Comparison of ENCODE assay signal across 1 cellular context in the genomic region with DNA sequence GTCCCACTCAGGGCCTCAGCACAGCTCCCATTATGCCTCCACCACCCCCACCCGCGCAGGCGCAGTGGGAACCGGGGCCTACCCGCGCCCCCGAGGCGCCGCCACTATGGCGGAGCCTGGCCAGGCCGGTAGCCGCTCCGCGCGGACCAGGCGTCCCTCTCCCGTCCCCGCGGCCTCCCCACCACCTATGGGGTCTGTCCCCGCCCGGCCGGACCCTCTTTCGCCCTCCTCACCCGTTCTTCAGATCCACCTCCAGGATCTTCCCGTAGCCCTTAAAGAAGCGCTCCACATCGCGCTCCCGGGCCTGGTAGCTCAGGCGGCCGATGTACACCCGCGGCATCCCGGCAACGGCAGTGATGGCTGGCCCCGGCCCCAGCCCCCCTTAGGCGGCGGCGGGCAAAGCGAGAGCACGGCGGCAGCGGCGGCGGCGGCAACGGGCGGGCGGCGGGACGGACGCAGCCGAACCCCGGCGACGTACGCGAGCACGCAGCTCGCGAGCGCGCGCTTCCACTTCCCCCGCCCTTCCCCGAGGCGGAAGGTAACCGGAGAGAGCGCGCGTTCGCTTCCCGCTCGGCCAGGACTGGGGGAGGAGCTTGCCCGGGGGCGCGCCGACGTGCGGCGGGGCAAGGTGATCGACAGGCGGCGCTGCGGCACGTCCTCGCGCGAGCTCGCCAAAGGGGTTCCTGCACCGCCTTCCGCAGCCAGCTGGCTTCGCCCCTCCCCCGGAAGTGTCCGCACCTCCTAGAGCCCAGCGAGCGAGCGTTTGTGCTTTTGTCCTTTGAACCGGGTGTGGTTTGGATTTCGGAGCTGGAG.
TF ChIP-seq lines count a peak whose summit lies in the region.

A gene (minus strand): TSS at position 488 of the 813 bp plus-strand sequence. CDS start 148 bp downstream, at position 340.

TF ChIP-seq in HepG2, 621 proteins besides CTCF, POLR2A, EP300 and RAD21 (continued from another document and continues in another):
- TF ChIP-seq, protein P1, sequence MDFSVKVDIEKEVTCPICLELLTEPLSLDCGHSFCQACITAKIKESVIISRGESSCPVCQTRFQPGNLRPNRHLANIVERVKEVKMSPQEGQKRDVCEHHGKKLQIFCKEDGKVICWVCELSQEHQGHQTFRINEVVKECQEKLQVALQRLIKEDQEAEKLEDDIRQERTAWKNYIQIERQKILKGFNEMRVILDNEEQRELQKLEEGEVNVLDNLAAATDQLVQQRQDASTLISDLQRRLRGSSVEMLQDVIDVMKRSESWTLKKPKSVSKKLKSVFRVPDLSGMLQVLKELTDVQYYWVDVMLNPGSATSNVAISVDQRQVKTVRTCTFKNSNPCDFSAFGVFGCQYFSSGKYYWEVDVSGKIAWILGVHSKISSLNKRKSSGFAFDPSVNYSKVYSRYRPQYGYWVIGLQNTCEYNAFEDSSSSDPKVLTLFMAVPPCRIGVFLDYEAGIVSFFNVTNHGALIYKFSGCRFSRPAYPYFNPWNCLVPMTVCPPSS (IDR thresholded peaks at IDR 0.05): no peak
- TF ChIP-seq EHMT2 (IDR thresholded peaks at IDR 0.05; ENCODE audit: borderline replicate concordance, low read depth, low read length) (no peak), ZKSCAN8 (CRISPR knock-in tag; IDR thresholded peaks at IDR 0.05; ENCODE audit: borderline replicate concordance) (peak; percentile 48; the same call in 1 of the 2 replicates), XRCC5 (optimal IDR thresholded peaks at IDR 0.05; ENCODE audit: low read length) (peak; percentile 85), NCOR1 (IDR thresholded peaks at IDR 0.05; ENCODE audit: borderline replicate concordance, low read length) (0 out of 2 replicates have a peak, but pooled peaks have one; percentile 66), ZNF839 (CRISPR knock-in tag; IDR thresholded peaks at IDR 0.05; ENCODE audit: borderline replicate concordance) (no peak), SP2 (CRISPR knock-in tag; IDR thresholded peaks at IDR 0.05) (peak; percentile 66; the same call in 1 of the 2 replicates), SATB2 (CRISPR knock-in tag; IDR thresholded peaks at IDR 0.05) (no peak), ATM (IDR thresholded peaks at IDR 0.05; ENCODE audit: borderline replicate concordance) (no peak), HMG20B (CRISPR knock-in tag; conservative IDR thresholded peaks at IDR 0.05) (peak; percentile 60; the same call in 1 of the 2 replicates), ZNF432 (CRISPR knock-in tag; IDR thresholded peaks at IDR 0.05; ENCODE audit: borderline replicate concordance) (no peak), KLF15 (CRISPR knock-in tag; IDR thresholded peaks at IDR 0.05; ENCODE audit: borderline replicate concordance) (no peak; the same call in 1 of the 2 replicates), ZNF703 (CRISPR knock-in tag; IDR thresholded peaks at IDR 0.05; ENCODE audit: borderline replicate concordance) (no peak; the same call in 1 of the 2 replicates), ZMAT3 (CRISPR knock-in tag; conservative IDR thresholded peaks at IDR 0.05) (peak; percentile 87), REL (CRISPR knock-in tag; conservative IDR thresholded peaks at IDR 0.05) (no peak), ZSCAN31 (CRISPR knock-in tag; IDR thresholded peaks at IDR 0.05; ENCODE audit: low read depth) (peak; percentile 86; the same call in 1 of the 2 replicates), ZMYM4 (CRISPR knock-in tag; IDR thresholded peaks at IDR 0.05) (peak; percentile 96), MAFF (IDR thresholded peaks at IDR 0.05; ENCODE audit: low read depth, low read length) (no peak), NFKBIZ (CRISPR knock-in tag; IDR thresholded peaks at IDR 0.05) (peak; percentile 30; the same call in 1 of the 2 replicates), RARA (CRISPR knock-in tag; IDR thresholded peaks at IDR 0.05) (peak; percentile 24), ZBTB20 (CRISPR knock-in tag; IDR thresholded peaks at IDR 0.05; ENCODE audit: borderline replicate concordance, low read depth) (no peak; the same call in 1 of the 2 replicates), ISL2 (CRISPR knock-in tag; IDR thresholded peaks at IDR 0.05) (0 out of 2 replicates have a peak, but pooled peaks have one; percentile 63), ZNF790 (CRISPR knock-in tag; IDR thresholded peaks at IDR 0.05; ENCODE audit: borderline replicate concordance) (peak; percentile 96; the same call in 1 of the 2 replicates), ZNF720 (CRISPR knock-in tag; IDR thresholded peaks at IDR 0.05) (no peak), SKI (IDR thresholded peaks at IDR 0.05; ENCODE audit: partially characterized antibody) (peak; percentile 40), SIN3B (IDR thresholded peaks at IDR 0.05; ENCODE audit: low read length) (no peak), RAD51 (IDR thresholded peaks at IDR 0.05; ENCODE audit: borderline replicate concordance) (no peak), KDM6A (CRISPR knock-in tag; IDR thresholded peaks at IDR 0.05; ENCODE audit: low read depth) (no peak; the same call in none of the 2 replicates), ZNF674 (CRISPR knock-in tag; IDR thresholded peaks at IDR 0.05; ENCODE audit: low read depth) (no peak), ZNF629 (CRISPR knock-in tag; conservative IDR thresholded peaks at IDR 0.05) (no peak), RFXANK (CRISPR knock-in tag; IDR thresholded peaks at IDR 0.05) (0 out of 2 replicates have a peak, but pooled peaks have one; percentile 28), NBN (conservative IDR thresholded peaks at IDR 0.05) (no peak)
- TF ChIP-seq, protein P2, sequence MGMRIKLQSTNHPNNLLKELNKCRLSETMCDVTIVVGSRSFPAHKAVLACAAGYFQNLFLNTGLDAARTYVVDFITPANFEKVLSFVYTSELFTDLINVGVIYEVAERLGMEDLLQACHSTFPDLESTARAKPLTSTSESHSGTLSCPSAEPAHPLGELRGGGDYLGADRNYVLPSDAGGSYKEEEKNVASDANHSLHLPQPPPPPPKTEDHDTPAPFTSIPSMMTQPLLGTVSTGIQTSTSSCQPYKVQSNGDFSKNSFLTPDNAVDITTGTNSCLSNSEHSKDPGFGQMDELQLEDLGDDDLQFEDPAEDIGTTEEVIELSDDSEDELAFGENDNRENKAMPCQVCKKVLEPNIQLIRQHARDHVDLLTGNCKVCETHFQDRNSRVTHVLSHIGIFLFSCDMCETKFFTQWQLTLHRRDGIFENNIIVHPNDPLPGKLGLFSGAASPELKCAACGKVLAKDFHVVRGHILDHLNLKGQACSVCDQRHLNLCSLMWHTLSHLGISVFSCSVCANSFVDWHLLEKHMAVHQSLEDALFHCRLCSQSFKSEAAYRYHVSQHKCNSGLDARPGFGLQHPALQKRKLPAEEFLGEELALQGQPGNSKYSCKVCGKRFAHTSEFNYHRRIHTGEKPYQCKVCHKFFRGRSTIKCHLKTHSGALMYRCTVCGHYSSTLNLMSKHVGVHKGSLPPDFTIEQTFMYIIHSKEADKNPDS (CRISPR knock-in tag; IDR thresholded peaks at IDR 0.05): peak; percentile 75; the same call in 1 of the 2 replicates
- TF ChIP-seq, protein P3, sequence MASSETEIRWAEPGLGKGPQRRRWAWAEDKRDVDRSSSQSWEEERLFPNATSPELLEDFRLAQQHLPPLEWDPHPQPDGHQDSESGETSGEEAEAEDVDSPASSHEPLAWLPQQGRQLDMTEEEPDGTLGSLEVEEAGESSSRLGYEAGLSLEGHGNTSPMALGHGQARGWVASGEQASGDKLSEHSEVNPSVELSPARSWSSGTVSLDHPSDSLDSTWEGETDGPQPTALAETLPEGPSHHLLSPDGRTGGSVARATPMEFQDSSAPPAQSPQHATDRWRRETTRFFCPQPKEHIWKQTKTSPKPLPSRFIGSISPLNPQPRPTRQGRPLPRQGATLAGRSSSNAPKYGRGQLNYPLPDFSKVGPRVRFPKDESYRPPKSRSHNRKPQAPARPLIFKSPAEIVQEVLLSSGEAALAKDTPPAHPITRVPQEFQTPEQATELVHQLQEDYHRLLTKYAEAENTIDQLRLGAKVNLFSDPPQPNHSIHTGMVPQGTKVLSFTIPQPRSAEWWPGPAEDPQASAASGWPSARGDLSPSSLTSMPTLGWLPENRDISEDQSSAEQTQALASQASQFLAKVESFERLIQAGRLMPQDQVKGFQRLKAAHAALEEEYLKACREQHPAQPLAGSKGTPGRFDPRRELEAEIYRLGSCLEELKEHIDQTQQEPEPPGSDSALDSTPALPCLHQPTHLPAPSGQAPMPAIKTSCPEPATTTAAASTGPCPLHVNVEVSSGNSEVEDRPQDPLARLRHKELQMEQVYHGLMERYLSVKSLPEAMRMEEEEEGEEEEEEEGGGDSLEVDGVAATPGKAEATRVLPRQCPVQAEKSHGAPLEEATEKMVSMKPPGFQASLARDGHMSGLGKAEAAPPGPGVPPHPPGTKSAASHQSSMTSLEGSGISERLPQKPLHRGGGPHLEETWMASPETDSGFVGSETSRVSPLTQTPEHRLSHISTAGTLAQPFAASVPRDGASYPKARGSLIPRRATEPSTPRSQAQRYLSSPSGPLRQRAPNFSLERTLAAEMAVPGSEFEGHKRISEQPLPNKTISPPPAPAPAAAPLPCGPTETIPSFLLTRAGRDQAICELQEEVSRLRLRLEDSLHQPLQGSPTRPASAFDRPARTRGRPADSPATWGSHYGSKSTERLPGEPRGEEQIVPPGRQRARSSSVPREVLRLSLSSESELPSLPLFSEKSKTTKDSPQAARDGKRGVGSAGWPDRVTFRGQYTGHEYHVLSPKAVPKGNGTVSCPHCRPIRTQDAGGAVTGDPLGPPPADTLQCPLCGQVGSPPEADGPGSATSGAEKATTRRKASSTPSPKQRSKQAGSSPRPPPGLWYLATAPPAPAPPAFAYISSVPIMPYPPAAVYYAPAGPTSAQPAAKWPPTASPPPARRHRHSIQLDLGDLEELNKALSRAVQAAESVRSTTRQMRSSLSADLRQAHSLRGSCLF (CRISPR knock-in tag; IDR thresholded peaks at IDR 0.05; ENCODE audit: borderline replicate concordance): no peak
- TF ChIP-seq, protein P4, sequence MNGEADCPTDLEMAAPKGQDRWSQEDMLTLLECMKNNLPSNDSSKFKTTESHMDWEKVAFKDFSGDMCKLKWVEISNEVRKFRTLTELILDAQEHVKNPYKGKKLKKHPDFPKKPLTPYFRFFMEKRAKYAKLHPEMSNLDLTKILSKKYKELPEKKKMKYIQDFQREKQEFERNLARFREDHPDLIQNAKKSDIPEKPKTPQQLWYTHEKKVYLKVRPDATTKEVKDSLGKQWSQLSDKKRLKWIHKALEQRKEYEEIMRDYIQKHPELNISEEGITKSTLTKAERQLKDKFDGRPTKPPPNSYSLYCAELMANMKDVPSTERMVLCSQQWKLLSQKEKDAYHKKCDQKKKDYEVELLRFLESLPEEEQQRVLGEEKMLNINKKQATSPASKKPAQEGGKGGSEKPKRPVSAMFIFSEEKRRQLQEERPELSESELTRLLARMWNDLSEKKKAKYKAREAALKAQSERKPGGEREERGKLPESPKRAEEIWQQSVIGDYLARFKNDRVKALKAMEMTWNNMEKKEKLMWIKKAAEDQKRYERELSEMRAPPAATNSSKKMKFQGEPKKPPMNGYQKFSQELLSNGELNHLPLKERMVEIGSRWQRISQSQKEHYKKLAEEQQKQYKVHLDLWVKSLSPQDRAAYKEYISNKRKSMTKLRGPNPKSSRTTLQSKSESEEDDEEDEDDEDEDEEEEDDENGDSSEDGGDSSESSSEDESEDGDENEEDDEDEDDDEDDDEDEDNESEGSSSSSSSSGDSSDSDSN (CRISPR knock-in tag; IDR thresholded peaks at IDR 0.05): peak; percentile 79
- TF ChIP-seq, protein P5, sequence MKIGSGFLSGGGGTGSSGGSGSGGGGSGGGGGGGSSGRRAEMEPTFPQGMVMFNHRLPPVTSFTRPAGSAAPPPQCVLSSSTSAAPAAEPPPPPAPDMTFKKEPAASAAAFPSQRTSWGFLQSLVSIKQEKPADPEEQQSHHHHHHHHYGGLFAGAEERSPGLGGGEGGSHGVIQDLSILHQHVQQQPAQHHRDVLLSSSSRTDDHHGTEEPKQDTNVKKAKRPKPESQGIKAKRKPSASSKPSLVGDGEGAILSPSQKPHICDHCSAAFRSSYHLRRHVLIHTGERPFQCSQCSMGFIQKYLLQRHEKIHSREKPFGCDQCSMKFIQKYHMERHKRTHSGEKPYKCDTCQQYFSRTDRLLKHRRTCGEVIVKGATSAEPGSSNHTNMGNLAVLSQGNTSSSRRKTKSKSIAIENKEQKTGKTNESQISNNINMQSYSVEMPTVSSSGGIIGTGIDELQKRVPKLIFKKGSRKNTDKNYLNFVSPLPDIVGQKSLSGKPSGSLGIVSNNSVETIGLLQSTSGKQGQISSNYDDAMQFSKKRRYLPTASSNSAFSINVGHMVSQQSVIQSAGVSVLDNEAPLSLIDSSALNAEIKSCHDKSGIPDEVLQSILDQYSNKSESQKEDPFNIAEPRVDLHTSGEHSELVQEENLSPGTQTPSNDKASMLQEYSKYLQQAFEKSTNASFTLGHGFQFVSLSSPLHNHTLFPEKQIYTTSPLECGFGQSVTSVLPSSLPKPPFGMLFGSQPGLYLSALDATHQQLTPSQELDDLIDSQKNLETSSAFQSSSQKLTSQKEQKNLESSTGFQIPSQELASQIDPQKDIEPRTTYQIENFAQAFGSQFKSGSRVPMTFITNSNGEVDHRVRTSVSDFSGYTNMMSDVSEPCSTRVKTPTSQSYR (CRISPR knock-in tag; IDR thresholded peaks at IDR 0.05; ENCODE audit: borderline replicate concordance): peak; percentile 60
- TF ChIP-seq, protein P6, sequence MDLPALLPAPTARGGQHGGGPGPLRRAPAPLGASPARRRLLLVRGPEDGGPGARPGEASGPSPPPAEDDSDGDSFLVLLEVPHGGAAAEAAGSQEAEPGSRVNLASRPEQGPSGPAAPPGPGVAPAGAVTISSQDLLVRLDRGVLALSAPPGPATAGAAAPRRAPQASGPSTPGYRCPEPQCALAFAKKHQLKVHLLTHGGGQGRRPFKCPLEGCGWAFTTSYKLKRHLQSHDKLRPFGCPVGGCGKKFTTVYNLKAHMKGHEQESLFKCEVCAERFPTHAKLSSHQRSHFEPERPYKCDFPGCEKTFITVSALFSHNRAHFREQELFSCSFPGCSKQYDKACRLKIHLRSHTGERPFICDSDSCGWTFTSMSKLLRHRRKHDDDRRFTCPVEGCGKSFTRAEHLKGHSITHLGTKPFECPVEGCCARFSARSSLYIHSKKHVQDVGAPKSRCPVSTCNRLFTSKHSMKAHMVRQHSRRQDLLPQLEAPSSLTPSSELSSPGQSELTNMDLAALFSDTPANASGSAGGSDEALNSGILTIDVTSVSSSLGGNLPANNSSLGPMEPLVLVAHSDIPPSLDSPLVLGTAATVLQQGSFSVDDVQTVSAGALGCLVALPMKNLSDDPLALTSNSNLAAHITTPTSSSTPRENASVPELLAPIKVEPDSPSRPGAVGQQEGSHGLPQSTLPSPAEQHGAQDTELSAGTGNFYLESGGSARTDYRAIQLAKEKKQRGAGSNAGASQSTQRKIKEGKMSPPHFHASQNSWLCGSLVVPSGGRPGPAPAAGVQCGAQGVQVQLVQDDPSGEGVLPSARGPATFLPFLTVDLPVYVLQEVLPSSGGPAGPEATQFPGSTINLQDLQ (CRISPR knock-in tag; IDR thresholded peaks at IDR 0.05): 0 out of 2 replicates have a peak, but pooled peaks have one; percentile 46
- TF ChIP-seq, protein P7, sequence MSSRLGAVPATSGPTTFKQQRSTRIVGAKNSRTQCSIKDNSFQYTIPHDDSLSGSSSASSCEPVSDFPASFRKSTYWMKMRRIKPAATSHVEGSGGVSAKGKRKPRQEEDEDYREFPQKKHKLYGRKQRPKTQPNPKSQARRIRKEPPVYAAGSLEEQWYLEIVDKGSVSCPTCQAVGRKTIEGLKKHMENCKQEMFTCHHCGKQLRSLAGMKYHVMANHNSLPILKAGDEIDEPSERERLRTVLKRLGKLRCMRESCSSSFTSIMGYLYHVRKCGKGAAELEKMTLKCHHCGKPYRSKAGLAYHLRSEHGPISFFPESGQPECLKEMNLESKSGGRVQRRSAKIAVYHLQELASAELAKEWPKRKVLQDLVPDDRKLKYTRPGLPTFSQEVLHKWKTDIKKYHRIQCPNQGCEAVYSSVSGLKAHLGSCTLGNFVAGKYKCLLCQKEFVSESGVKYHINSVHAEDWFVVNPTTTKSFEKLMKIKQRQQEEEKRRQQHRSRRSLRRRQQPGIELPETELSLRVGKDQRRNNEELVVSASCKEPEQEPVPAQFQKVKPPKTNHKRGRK (CRISPR knock-in tag; IDR thresholded peaks at IDR 0.05): no peak
- TF ChIP-seq, protein P8, sequence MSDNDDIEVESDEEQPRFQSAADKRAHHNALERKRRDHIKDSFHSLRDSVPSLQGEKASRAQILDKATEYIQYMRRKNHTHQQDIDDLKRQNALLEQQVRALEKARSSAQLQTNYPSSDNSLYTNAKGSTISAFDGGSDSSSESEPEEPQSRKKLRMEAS (IDR thresholded peaks at IDR 0.05): peak; percentile 64
